In genomic region chr2:60710707-60711106, GRCh38 we compare ENCODE assay signal across 3 cellular contexts.
TF ChIP-seq lines count a peak whose summit lies in the region.

No MANE protein-coding gene starts in this region.

TF ChIP-seq in SK-N-SH, 30 proteins besides CTCF, POLR2A, EP300 and RAD21:
- TF ChIP-seq IRF3 (IDR thresholded peaks at IDR 0.05; ENCODE audit: low read depth, low read length) = no peak
- TF ChIP-seq FOXM1 (IDR thresholded peaks at IDR 0.05; ENCODE audit: low read depth) = no peak
- TF ChIP-seq MEF2A (IDR thresholded peaks at IDR 0.05; ENCODE audit: borderline replicate concordance, low read depth) = no peak
- TF ChIP-seq POLR2AphosphoS5 (IDR thresholded peaks at IDR 0.05; ENCODE audit: low read depth, low read length) = no peak
- TF ChIP-seq RFX5 (IDR thresholded peaks at IDR 0.05; ENCODE audit: low read length) = no peak
- no peak for TF ChIP-seq ZBTB33 (IDR thresholded peaks at IDR 0.05; ENCODE audit: borderline replicate concordance, low read depth)
- TF ChIP-seq PBX3 (IDR thresholded peaks at IDR 0.05) = no peak
- no peak for TF ChIP-seq RCOR1 (IDR thresholded peaks at IDR 0.05; ENCODE audit: low read length)
- TF ChIP-seq EZH2phosphoT487 (IDR thresholded peaks at IDR 0.05; ENCODE audit: borderline replicate concordance, low read depth) = no peak
- no peak for TF ChIP-seq NRF1 (IDR thresholded peaks at IDR 0.05; ENCODE audit: low read depth, low read length)
TF ChIP-seq in SK-N-SH: peak in this region for 0.

TF ChIP-seq in SK-N-SH treated with all-trans-retinoic acid at 6 μM for 48 hours, 23 proteins besides CTCF, POLR2A, EP300 and RAD21:
- no peak for TF ChIP-seq PATZ1 (CRISPR knock-in tag; IDR thresholded peaks at IDR 0.05; ENCODE audit: borderline replicate concordance)
- no peak for TF ChIP-seq RARB (CRISPR knock-in tag; IDR thresholded peaks at IDR 0.05)
- no peak for TF ChIP-seq GLIS3 (CRISPR knock-in tag; IDR thresholded peaks at IDR 0.05)
- no peak for TF ChIP-seq PPARA (CRISPR knock-in tag; IDR thresholded peaks at IDR 0.05; ENCODE audit: borderline replicate concordance)
- TF ChIP-seq SNAI2 (CRISPR knock-in tag; IDR thresholded peaks at IDR 0.05) = no peak
- no peak for TF ChIP-seq ZNF565 (CRISPR knock-in tag; conservative IDR thresholded peaks at IDR 0.05; ENCODE audit: low read depth)
- TF ChIP-seq ARNTL (CRISPR knock-in tag; IDR thresholded peaks at IDR 0.05; ENCODE audit: borderline replicate concordance, low read depth) = no peak
- no peak for TF ChIP-seq TOX (CRISPR knock-in tag; IDR thresholded peaks at IDR 0.05; ENCODE audit: borderline replicate concordance)
- no peak for TF ChIP-seq CSRNP3 (CRISPR knock-in tag; IDR thresholded peaks at IDR 0.05)
- TF ChIP-seq CREB5 (CRISPR knock-in tag; IDR thresholded peaks at IDR 0.05; ENCODE audit: low read depth) = no peak
- no peak for TF ChIP-seq ZFP30 (CRISPR knock-in tag; IDR thresholded peaks at IDR 0.05)
- no peak for TF ChIP-seq POU6F1 (CRISPR knock-in tag; IDR thresholded peaks at IDR 0.05; ENCODE audit: borderline replicate concordance, low read depth)
- no peak for TF ChIP-seq OSR1 (CRISPR knock-in tag; IDR thresholded peaks at IDR 0.05)
- no peak for TF ChIP-seq ZC3H10 (CRISPR knock-in tag; IDR thresholded peaks at IDR 0.05)
TF ChIP-seq in SK-N-SH treated with all-trans-retinoic acid at 6 μM for 48 hours: peak in this region for 0.

TF ChIP-seq in H1, 55 proteins besides CTCF, POLR2A, EP300 and RAD21 (continued from another document):
- no peak for TF ChIP-seq ATF3 (IDR thresholded peaks at IDR 0.05; ENCODE audit: insufficient read depth, low read depth, low read length)
TF ChIP-seq in H1: peak in this region for 0.
